In the genomic region with DNA sequence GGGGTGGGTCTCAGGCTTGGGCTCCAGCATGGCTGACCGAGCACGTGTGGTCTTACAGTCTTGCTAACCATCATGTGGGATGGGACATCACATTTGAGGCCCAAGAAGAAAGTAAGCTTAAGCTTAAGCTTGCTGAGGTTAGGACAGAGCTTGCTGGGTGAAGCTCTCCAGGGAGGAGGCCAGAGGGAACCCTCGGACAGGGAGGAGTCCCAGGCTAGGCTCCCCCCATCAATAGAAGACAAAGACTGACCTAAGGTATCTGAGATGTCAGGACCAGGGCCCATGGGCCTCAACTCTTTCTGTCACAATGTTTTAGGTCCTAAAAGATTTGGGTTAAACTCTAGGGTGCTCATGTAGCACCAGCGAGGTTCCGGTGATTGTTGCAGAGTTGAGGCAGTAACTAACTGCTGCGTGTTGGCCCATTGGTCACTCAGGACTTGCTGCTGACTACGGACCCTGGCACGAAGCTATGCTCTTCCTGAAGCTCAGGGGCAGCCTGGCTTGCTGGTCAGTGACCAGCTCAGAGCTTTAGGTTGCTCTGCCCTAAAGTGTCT, we compare ENCODE assay signal across 23 cellular contexts. TPM values are rescaled to one million over a fixed set of nuclear protein-coding genes. Genes with fewer than 3 reads are reported as not detected.
DNase-seq lines count a peak whose midpoint lies in the region; ATAC-seq and TF ChIP-seq lines count a peak whose summit lies in the region.
"Had no signal": no experiment of that assay in that cellular context is flagged by ENCODE, and none has a peak within 500 bp of the region (broad histone marks: within the 10 kb centered on the region; RNA-seq: fewer than 3 reads in every experiment).

No MANE protein-coding gene starts in this region.

- H3K9me3 ChIP-seq in effector memory CD4-positive, alpha-beta T cell (ENCODE audit: control insufficient read depth, low read length) = no peaks in the 10 kb centered on the region
- no peaks in the 10 kb centered on the region for H3K9me3 ChIP-seq in colonic mucosa
- H3K9me3 ChIP-seq: Peyer's patch had no signal

- no peak for DNase-seq in activated CD4-positive, alpha-beta T cell treated with anti-CD3 and anti-CD28 coated beads for 36 hours
- no peak for DNase-seq in activated CD4-positive, alpha-beta T cell treated with anti-CD3 and anti-CD28 coated beads for 48 hours
- no peak for DNase-seq in activated naive CD8-positive, alpha-beta T cell treated with anti-CD3 and anti-CD28 coated beads, Interleukin-2, amount 50 U/mL, for 24 hours
- no peak for DNase-seq in effector memory CD4-positive, alpha-beta T cell
- DNase-seq in colonic mucosa (no peak), DMS79 (lab: John Stamatoyannopoulos, UW) (no peak)
- DNase-seq: AML-193, C1 segment of cervical spinal cord, COR-L47, DMS79 treated with DMSO at 0.1 percent for 48 hours, H7, Kasumi-1, NCI-H1694, NCI-H2081, NCI-H2171, NCI-H345, NCI-H524, NCI-H82, Peyer's patch had no signal

- H3K27me3 ChIP-seq in effector memory CD4-positive, alpha-beta T cell (replicated peaks; ENCODE audit: control insufficient read depth, insufficient read depth, low read length, poor library complexity, severe bottlenecking) = no peaks in the 10 kb centered on the region
- no peaks in the 10 kb centered on the region for H3K27me3 ChIP-seq in colonic mucosa
- H3K27me3 ChIP-seq: Peyer's patch had no signal

- no peak for TF ChIP-seq CTCF in colonic mucosa (IDR thresholded peaks at IDR 0.05)

- H3K4me3 Mint-ChIP-seq in activated CD4-positive, alpha-beta T cell treated with anti-CD3 and anti-CD28 coated beads for 36 hours = no peak overlapping the region
- H3K4me3 Mint-ChIP-seq in activated naive CD8-positive, alpha-beta T cell = no peak overlapping the region
- no peak overlapping the region for H3K4me3 Mint-ChIP-seq in activated naive CD8-positive, alpha-beta T cell treated with anti-CD3 and anti-CD28 coated beads, Interleukin-2, amount 50 U/mL, for 24 hours

- H3K4me1 Mint-ChIP-seq in activated CD4-positive, alpha-beta T cell treated with anti-CD3 and anti-CD28 coated beads for 36 hours = peaks cover 32% of the 10 kb centered on the region
- peaks cover 34% of the 10 kb centered on the region for H3K4me1 Mint-ChIP-seq in activated naive CD8-positive, alpha-beta T cell (ENCODE audit: low read depth)
- peaks cover 4% of the 10 kb centered on the region for H3K4me1 Mint-ChIP-seq in activated naive CD8-positive, alpha-beta T cell treated with anti-CD3 and anti-CD28 coated beads, Interleukin-2, amount 50 U/mL, for 24 hours

- peaks cover 19% of the 10 kb centered on the region for H3K4me1 ChIP-seq in effector memory CD4-positive, alpha-beta T cell (ENCODE audit: control insufficient read depth, insufficient read depth, low read length, poor library complexity, severe bottlenecking)
- H3K4me1 ChIP-seq in colonic mucosa = no peaks in the 10 kb centered on the region
- H3K4me1 ChIP-seq: Peyer's patch had no signal

- no peak overlapping the region for H3K9ac ChIP-seq in colonic mucosa (ENCODE audit: low read depth in 2 of 2, low read length in 2 of 2)

- H3K9me3 Mint-ChIP-seq in activated CD4-positive, alpha-beta T cell treated with anti-CD3 and anti-CD28 coated beads for 36 hours (ENCODE audit: low read depth) = no peaks in the 10 kb centered on the region
- H3K9me3 Mint-ChIP-seq in activated naive CD8-positive, alpha-beta T cell (ENCODE audit: low read depth) = no peaks in the 10 kb centered on the region
- H3K9me3 Mint-ChIP-seq in activated naive CD8-positive, alpha-beta T cell treated with anti-CD3 and anti-CD28 coated beads, Interleukin-2, amount 50 U/mL, for 24 hours = no peaks in the 10 kb centered on the region

- no peak for ATAC-seq in activated CD4-positive, alpha-beta T cell treated with anti-CD3 and anti-CD28 coated beads for 36 hours
- no peak for ATAC-seq in activated naive CD8-positive, alpha-beta T cell treated with anti-CD3 and anti-CD28 coated beads, Interleukin-2, amount 50 U/mL, for 24 hours
- no peak for ATAC-seq in GM18870 (IDR thresholded peaks at IDR 0.05; ENCODE audit: unreplicated experiment)

- no peaks in the 10 kb centered on the region for H3K36me3 ChIP-seq in effector memory CD4-positive, alpha-beta T cell (ENCODE audit: control insufficient read depth, insufficient read depth, low read length)
- no peaks in the 10 kb centered on the region for H3K36me3 ChIP-seq in colonic mucosa
- H3K36me3 ChIP-seq: Peyer's patch had no signal

- intact Hi-C loops in activated CD4-positive, alpha-beta T cell treated with anti-CD3 and anti-CD28 coated beads for 36 hours (cut with DNase I, micrococcal nuclease) = no loop called here
- intact Hi-C loops in colonic mucosa (cut with DNase I) = no loop called here

- CTCF ChIA-PET in activated CD4-positive, alpha-beta T cell treated with anti-CD3 and anti-CD28 coated beads for 36 hours (lab: Charles Lee) = interaction anchor here (0.7 to 7.4 kb wide), 9 partner anchors 8 to 1150 kb away, joined by 3 to 46 read pairs (median 6); no protein-coding TSS in a partner anchor

- H3K27ac Mint-ChIP-seq in activated CD4-positive, alpha-beta T cell treated with anti-CD3 and anti-CD28 coated beads for 36 hours = peak overlapping the region; percentile 21
- H3K27ac Mint-ChIP-seq in activated naive CD8-positive, alpha-beta T cell = peak overlapping the region; percentile 71
- no peak overlapping the region for H3K27ac Mint-ChIP-seq in activated naive CD8-positive, alpha-beta T cell treated with anti-CD3 and anti-CD28 coated beads, Interleukin-2, amount 50 U/mL, for 24 hours

- POLR2A ChIA-PET in activated CD4-positive, alpha-beta T cell treated with anti-CD3 and anti-CD28 coated beads for 36 hours (lab: Charles Lee) = no interaction called here

- H3K36me3 Mint-ChIP-seq in activated CD4-positive, alpha-beta T cell treated with anti-CD3 and anti-CD28 coated beads for 36 hours (ENCODE audit: low read depth) = peaks cover 38% of the 10 kb centered on the region
- peaks cover 6% of the 10 kb centered on the region for H3K36me3 Mint-ChIP-seq in activated naive CD8-positive, alpha-beta T cell
- peaks cover 1% of the 10 kb centered on the region for H3K36me3 Mint-ChIP-seq in activated naive CD8-positive, alpha-beta T cell treated with anti-CD3 and anti-CD28 coated beads, Interleukin-2, amount 50 U/mL, for 24 hours (ENCODE audit: low read depth)

- H3K27ac ChIP-seq in effector memory CD4-positive, alpha-beta T cell (ENCODE audit: insufficient read depth, low read length, poor library complexity, severe bottlenecking) = peak overlapping the region; percentile 15
- no peak overlapping the region for H3K27ac ChIP-seq in colonic mucosa
- H3K27ac ChIP-seq: Peyer's patch had no signal

- H3K4me3 ChIP-seq in effector memory CD4-positive, alpha-beta T cell (ENCODE audit: insufficient read depth, low read depth, low read length, poor library complexity, severe bottlenecking) = no peak overlapping the region
- no peak overlapping the region for H3K4me3 ChIP-seq in colonic mucosa
- H3K4me3 ChIP-seq: Peyer's patch had no signal

- no peaks in the 10 kb centered on the region for H3K27me3 Mint-ChIP-seq in activated CD4-positive, alpha-beta T cell treated with anti-CD3 and anti-CD28 coated beads for 36 hours
- H3K27me3 Mint-ChIP-seq in activated naive CD8-positive, alpha-beta T cell = no peaks in the 10 kb centered on the region
- peaks cover 8% of the 10 kb centered on the region for H3K27me3 Mint-ChIP-seq in activated naive CD8-positive, alpha-beta T cell treated with anti-CD3 and anti-CD28 coated beads, Interleukin-2, amount 50 U/mL, for 24 hours

RNA-seq across cellular contexts. Expression of gene AKR1E2, which starts 10.5 kb away (rescaled TPM):
- total RNA-seq in activated CD4-positive, alpha-beta T cell treated with anti-CD3 and anti-CD28 coated beads for 36 hours = 10 to 100 TPM in 1 of 2 experiments, 1 to 10 TPM in 1; 9.8 to 13.4 TPM
- 10 to 100 TPM in 1 of 2 donors, 1 to 10 TPM in 1; 8.6 to 16.3 TPM for total RNA-seq in colonic mucosa
- total RNA-seq: A172, MCF 10A had no signal
